ENCODE assay signal across 10 cellular contexts in the genomic region with DNA sequence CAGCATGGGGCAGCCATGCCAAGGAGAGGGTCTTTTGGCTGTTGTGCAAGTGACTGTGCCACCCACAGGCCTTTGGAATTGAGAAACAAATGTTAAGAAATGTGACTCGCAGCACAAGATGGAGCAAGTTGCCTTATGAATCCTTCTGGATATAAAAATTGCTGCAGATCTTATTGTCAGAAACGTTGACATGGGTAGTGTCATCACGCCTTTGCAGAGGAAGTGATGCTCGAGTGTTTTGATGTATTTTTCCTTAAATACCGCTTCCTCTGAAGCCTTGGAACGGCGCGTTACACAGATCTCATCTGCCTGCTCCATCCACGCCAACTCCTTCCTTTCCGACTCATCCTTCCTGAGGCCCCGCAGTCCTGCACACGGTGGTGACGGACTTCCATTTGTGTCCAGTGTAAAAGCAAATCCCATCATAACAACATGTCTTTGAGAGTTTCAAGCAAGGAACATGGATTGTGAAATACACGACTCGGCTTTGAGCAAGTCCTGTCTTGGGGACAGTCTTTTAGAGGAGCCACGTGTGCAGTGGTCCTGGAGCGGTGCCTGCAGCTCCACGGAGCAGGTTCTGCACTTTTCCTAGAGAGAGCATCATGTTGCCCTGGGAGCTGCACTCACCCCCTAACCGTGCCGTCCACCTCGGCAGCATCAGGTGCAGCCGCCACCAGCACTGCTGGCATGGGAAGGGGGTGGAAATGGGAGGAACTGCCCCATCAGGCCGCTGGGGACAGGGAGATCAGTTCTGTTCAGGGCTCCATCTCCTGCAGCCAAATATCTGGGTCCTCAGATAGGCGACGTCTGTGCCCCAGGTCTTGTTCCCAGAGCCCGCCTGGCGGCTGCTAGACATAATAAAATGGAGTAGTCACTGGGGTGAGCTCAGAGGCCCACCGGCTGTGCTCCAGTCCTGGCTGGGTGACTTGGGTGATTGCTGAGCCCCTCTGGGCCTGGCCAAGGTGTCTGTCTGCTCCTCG. TPM values are rescaled to one million over a fixed set of nuclear protein-coding genes. Genes with fewer than 3 reads are reported as not detected.
DNase-seq lines count a peak whose midpoint lies in the region; ATAC-seq and TF ChIP-seq lines count a peak whose summit lies in the region.
"Had no signal": no experiment of that assay in that cellular context is flagged by ENCODE, and none has a peak within 500 bp of the region (broad histone marks: within the 10 kb centered on the region; RNA-seq: fewer than 3 reads in every experiment).

No MANE protein-coding gene starts in this region.

- no peaks in the 10 kb centered on the region for H4K20me1 ChIP-seq in smooth muscle cell (ENCODE audit: low read depth)

- no peaks in the 10 kb centered on the region for H3K36me3 ChIP-seq in smooth muscle cell (ENCODE audit: low read depth)
- H3K36me3 ChIP-seq: suprapubic skin had no signal

- 54% methylated on average over 29 of the region's 29 CpGs for WGBS in smooth muscle cell (ENCODE audit: low lambda C conversion rate)

- peak overlapping the region; percentile 9 for H3K4me3 Mint-ChIP-seq in T-helper 17 cell

- peak; percentile 54 for DNase-seq in HL-60 (ENCODE audit: low read depth in 1 of 2, low spot score in 1 of 2)
- DNase-seq in T-helper 17 cell: no peak
- peak; percentile 34 for DNase-seq in fibroblast of gingiva (ENCODE audit: low read depth)
- no peak for DNase-seq in smooth muscle cell (lab: John Stamatoyannopoulos, UW; ENCODE audit: unreplicated experiment)
- no peak for DNase-seq in SHP77 (lab: John Stamatoyannopoulos, UW)
- DNase-seq: right cardiac atrium had no signal

- no peak for TF ChIP-seq CTCF in HL-60 (IDR thresholded peaks at IDR 0.05; ENCODE audit: insufficient read depth, low read length)
- no peak for TF ChIP-seq CTCF in smooth muscle cell (IDR thresholded peaks at IDR 0.05; ENCODE audit: borderline replicate concordance, insufficient read depth, poor library complexity, severe bottlenecking)

- no peaks in the 10 kb centered on the region for H3F3A ChIP-seq in smooth muscle cell (ENCODE audit: low read depth)

- H3K27me3 ChIP-seq in HL-60 (ENCODE audit: insufficient read depth, poor library complexity, severe bottlenecking): no peaks in the 10 kb centered on the region
- no peaks in the 10 kb centered on the region for H3K27me3 ChIP-seq in smooth muscle cell (ENCODE audit: low read depth)
- H3K27me3 ChIP-seq: suprapubic skin had no signal

- H3K4me1 ChIP-seq in smooth muscle cell (ENCODE audit: low read depth): peaks cover 13% of the 10 kb centered on the region

- peak overlapping the region; percentile 72 for H3K4me2 ChIP-seq in smooth muscle cell

- H3K27ac ChIP-seq in HL-60 (replicated peaks) (peak overlapping the region; percentile 46), smooth muscle cell (ENCODE audit: low read depth) (no peak overlapping the region)
- H3K27ac ChIP-seq: epithelial cell of prostate, suprapubic skin had no signal

- no peak overlapping the region for H3K9ac ChIP-seq in smooth muscle cell (ENCODE audit: low read depth)

- H3K4me1 Mint-ChIP-seq in T-helper 17 cell: peaks cover 19% of the 10 kb centered on the region

- H3K9me3 ChIP-seq in T-helper 17 cell (ENCODE audit: control insufficient read depth, low read length, poor library complexity, severe bottlenecking): no peaks in the 10 kb centered on the region
- no peaks in the 10 kb centered on the region for H3K9me3 ChIP-seq in smooth muscle cell (replicated peaks; ENCODE audit: low read depth)
- H3K9me3 ChIP-seq: suprapubic skin had no signal

- H3K27ac Mint-ChIP-seq in T-helper 17 cell: peak overlapping the region; percentile 51

- peaks cover 4% of the 10 kb centered on the region for H3K27me3 Mint-ChIP-seq in T-helper 17 cell

- ATAC-seq in T-helper 17 cell (no peak), GM19463 (IDR thresholded peaks at IDR 0.05; ENCODE audit: unreplicated experiment) (no peak), GM18867 (IDR thresholded peaks at IDR 0.05; ENCODE audit: unreplicated experiment) (no peak)

- peaks cover 4% of the 10 kb centered on the region for H3K36me3 Mint-ChIP-seq in T-helper 17 cell (ENCODE audit: low read depth)

- H3K79me2 ChIP-seq in smooth muscle cell (ENCODE audit: low read depth): no peaks in the 10 kb centered on the region

- H2AFZ ChIP-seq in smooth muscle cell (ENCODE audit: low read depth): peak overlapping the region; percentile 54

- H3K4me3 ChIP-seq in HL-60 (replicated peaks; ENCODE audit: insufficient read depth, low read length) (no peak overlapping the region), smooth muscle cell (no peak overlapping the region)
- H3K4me3 ChIP-seq: suprapubic skin had no signal

RNA-seq across cellular contexts. Expression of a gene that starts 15.2 kb away (rescaled TPM):
- 1 to 10 TPM; 4.7 to 5.3 TPM for total RNA-seq in T-helper 17 cell
- 0.63 and 3.0 TPM in 2 replicates for total RNA-seq in smooth muscle cell
- polyA plus RNA-seq in smooth muscle cell: 0.78 TPM in 1 of 2 replicates, not detected in the other

Comparison
In these comparisons a context has a peak if more than half of its experiments do, and no peak if none do; other contexts are left out.
1. DNase-seq: peak in HL-60 (2 of 2) and fibroblast of gingiva (single experiment); none in T-helper 17 cell (0 of 3), smooth muscle cell (single experiment) and SHP77 (0 of 2).